22 cellular contexts compared by ENCODE assay signal in genomic region chr22:49920859-49921258, GRCh38. TPM values are rescaled to one million over a fixed set of nuclear protein-coding genes. Genes with fewer than 3 reads are reported as not detected.
DNase-seq lines count a peak whose midpoint lies in the region; ATAC-seq and TF ChIP-seq lines count a peak whose summit lies in the region.
"Had no signal": no experiment of that assay in that cellular context is flagged by ENCODE, and none has a peak within 500 bp of the region (broad histone marks: within the 10 kb centered on the region; RNA-seq: fewer than 3 reads in every experiment).

No MANE protein-coding gene starts in this region.

- no peak overlapping the region for H2BK5ac ChIP-seq in neuronal stem cell (ENCODE audit: low read length)

- no peak overlapping the region for H3K9ac ChIP-seq in neuronal stem cell (ENCODE audit: low read depth, low read length, poor library complexity)

- H3K4me3 Mint-ChIP-seq in activated CD4-positive, alpha-beta T cell treated with anti-CD3 and anti-CD28 coated beads, Interleukin-2, amount 10 ng/mL, durations not matched to agents 7 days and 5 days: peak overlapping the region; percentile 49
- peak overlapping the region; percentile 54 for H3K4me3 Mint-ChIP-seq in CD8-positive, alpha-beta T cell
- H3K4me3 Mint-ChIP-seq in effector memory CD8-positive, alpha-beta T cell: peak overlapping the region; percentile 8 to 49

- POLR2A ChIA-PET in activated CD4-positive, alpha-beta T cell treated with anti-CD3 and anti-CD28 coated beads, Interleukin-2, amount 10 ng/mL, durations not matched to agents 7 days and 5 days (lab: Charles Lee): no interaction called here
- POLR2A ChIA-PET in CD8-positive, alpha-beta T cell (lab: Charles Lee): no interaction called here

- H3K79me1 ChIP-seq in neuronal stem cell (ENCODE audit: low read depth, low read length): no peaks in the 10 kb centered on the region

- peak overlapping the region; percentile 90 for H4K91ac ChIP-seq in neuronal stem cell (ENCODE audit: low read depth, low read length, poor library complexity)

- no peaks in the 10 kb centered on the region for H3K9me3 Mint-ChIP-seq in activated CD4-positive, alpha-beta T cell treated with anti-CD3 and anti-CD28 coated beads, Interleukin-2, amount 10 ng/mL, durations not matched to agents 7 days and 5 days
- no peaks in the 10 kb centered on the region for H3K9me3 Mint-ChIP-seq in CD8-positive, alpha-beta T cell
- no peaks in the 10 kb centered on the region for H3K9me3 Mint-ChIP-seq in effector memory CD8-positive, alpha-beta T cell
- H3K9me3 Mint-ChIP-seq: activated naive CD8-positive, alpha-beta T cell treated with anti-CD3 and anti-CD28 coated beads, Interleukin-2, amount 50 U/mL, for 24 hours had no signal

- H3K14ac ChIP-seq in neuronal stem cell (ENCODE audit: low read length): no peak overlapping the region

- no peaks in the 10 kb centered on the region for H3K27me3 ChIP-seq in CD8-positive, alpha-beta T cell (ENCODE audit: insufficient read depth, low read length)
- H3K27me3 ChIP-seq in neuronal stem cell (ENCODE audit: control insufficient read depth in 3 of 3, insufficient read depth in 3 of 3, low read depth in 1 of 3, low read length in 3 of 3): no peaks in the 10 kb centered on the region
- H3K27me3 ChIP-seq: brain microvascular endothelial cell, esophagus squamous epithelium, gastroesophageal sphincter had no signal

- no peak for DNase-seq in activated CD4-positive, alpha-beta T cell treated with anti-CD3 and anti-CD28 coated beads, Interleukin-2, amount 10 ng/mL, durations not matched to agents 7 days and 5 days
- no peak for DNase-seq in activated CD4-positive, alpha-beta T cell treated with anti-CD3 and anti-CD28 coated beads, Interleukin-2, amount 50 U/mL, for 48 hours
- no peak for DNase-seq in CD8-positive, alpha-beta T cell
- DNase-seq in effector memory CD8-positive, alpha-beta T cell: no peak
- DNase-seq in neuronal stem cell (ENCODE audit: low spot score) (no peak), ecto neural progenitor cell (ENCODE audit: low spot score) (no peak)
- DNase-seq: activated naive CD8-positive, alpha-beta T cell treated with anti-CD3 and anti-CD28 coated beads, Interleukin-2, amount 50 U/mL, for 24 hours; brain microvascular endothelial cell; DMS 273 treated with DMSO at 0.1 percent for 48 hours; esophagus squamous epithelium; islet precursor cell; NCI-H1694; NCI-H2171 treated with DMSO at 0.1 percent for 48 hours; NCI-H524 treated with DMSO at 0.1 percent for 48 hours; nucleus accumbens; stimulated activated CD4-positive, alpha-beta T cell treated with anti-CD3 and anti-CD28 coated beads, Interleukin-4, amount 100 ng/mL, for 1 hour; stimulated activated naive CD8-positive, alpha-beta T cell treated with anti-CD3 and anti-CD28 coated beads, Interleukin-15, Interleukin-2, amounts not matched to agents 100 U/mL and 50 U/mL, for 24 hours had no signal

- no peak for TF ChIP-seq CTCF in CD8-positive, alpha-beta T cell (IDR thresholded peaks at IDR 0.05)

- no peak overlapping the region for H2AFZ ChIP-seq in neuronal stem cell (ENCODE audit: low read length)

- no peak overlapping the region for H3K27ac ChIP-seq in CD8-positive, alpha-beta T cell (ENCODE audit: low read depth, low read length)
- H3K27ac ChIP-seq in neuronal stem cell (replicated peaks; ENCODE audit: low read length): no peak overlapping the region
- H3K27ac ChIP-seq: A549, brain microvascular endothelial cell, esophagus squamous epithelium, gastroesophageal sphincter had no signal

- H3K4me1 Mint-ChIP-seq in activated CD4-positive, alpha-beta T cell treated with anti-CD3 and anti-CD28 coated beads, Interleukin-2, amount 10 ng/mL, durations not matched to agents 7 days and 5 days: peaks cover 43% of the 10 kb centered on the region
- peaks cover 36% of the 10 kb centered on the region for H3K4me1 Mint-ChIP-seq in CD8-positive, alpha-beta T cell (ENCODE audit: low read depth)
- H3K4me1 Mint-ChIP-seq in effector memory CD8-positive, alpha-beta T cell (ENCODE audit: low read depth in 2 of 2): peaks cover 20 to 29% of the 10 kb centered on the region in 2 donors

- no peak for ATAC-seq in CD8-positive, alpha-beta T cell
- ATAC-seq in effector memory CD8-positive, alpha-beta T cell (replicated peaks): no peak
- ATAC-seq in HG03378 (IDR thresholded peaks at IDR 0.05; ENCODE audit: unreplicated experiment) (no peak), GM21723 (IDR thresholded peaks at IDR 0.05; ENCODE audit: unreplicated experiment) (no peak)
- ATAC-seq: A549; activated naive CD8-positive, alpha-beta T cell treated with anti-CD3 and anti-CD28 coated beads, Interleukin-2, amount 50 U/mL, for 24 hours; gastroesophageal sphincter; Panc1; stimulated activated naive CD8-positive, alpha-beta T cell treated with anti-CD3 and anti-CD28 coated beads, Interleukin-15, Interleukin-2, amounts not matched to agents 100 U/mL and 50 U/mL, for 24 hours had no signal

- no peak overlapping the region for H4K8ac ChIP-seq in neuronal stem cell (ENCODE audit: low read depth, low read length)

- no peak overlapping the region for H2BK15ac ChIP-seq in neuronal stem cell (ENCODE audit: low read length)

- no peaks in the 10 kb centered on the region for H3K9me3 ChIP-seq in CD8-positive, alpha-beta T cell (ENCODE audit: low read length)
- H3K9me3 ChIP-seq in neuronal stem cell (replicated peaks in 1 of 2; ENCODE audit: control insufficient read depth in 2 of 2, insufficient read depth in 1 of 2, low read depth in 1 of 2, low read length in 2 of 2): peaks cover 0 to 3% of the 10 kb centered on the region in 2 donors
- H3K9me3 ChIP-seq: A549, esophagus squamous epithelium, gastroesophageal sphincter had no signal

- peaks cover 32% of the 10 kb centered on the region for H3K4me1 ChIP-seq in CD8-positive, alpha-beta T cell (ENCODE audit: insufficient read depth, low read length)
- H3K4me1 ChIP-seq in neuronal stem cell (ENCODE audit: control insufficient read depth in 2 of 2, insufficient read depth in 1 of 2, low read depth in 1 of 2, low read length in 2 of 2): peaks cover 10 to 11% of the 10 kb centered on the region in 2 donors

- H2BK12ac ChIP-seq in neuronal stem cell (ENCODE audit: low read length): no peak overlapping the region

- no peak overlapping the region for H3K4me2 ChIP-seq in neuronal stem cell (ENCODE audit: insufficient read depth, low read length, poor library complexity, severe bottlenecking)
- H3K4me2 ChIP-seq: A549 had no signal

- no peaks in the 10 kb centered on the region for H3K27me3 Mint-ChIP-seq in activated CD4-positive, alpha-beta T cell treated with anti-CD3 and anti-CD28 coated beads, Interleukin-2, amount 10 ng/mL, durations not matched to agents 7 days and 5 days
- no peaks in the 10 kb centered on the region for H3K27me3 Mint-ChIP-seq in CD8-positive, alpha-beta T cell (ENCODE audit: low read depth)
- H3K27me3 Mint-ChIP-seq in effector memory CD8-positive, alpha-beta T cell: no peaks in the 10 kb centered on the region
- H3K27me3 Mint-ChIP-seq: activated naive CD8-positive, alpha-beta T cell treated with anti-CD3 and anti-CD28 coated beads, Interleukin-2, amount 50 U/mL, for 24 hours had no signal

- intact Hi-C loops in CD8-positive, alpha-beta T cell (cut with DNase I, micrococcal nuclease): no loop called here

- CTCF ChIA-PET in activated CD4-positive, alpha-beta T cell treated with anti-CD3 and anti-CD28 coated beads, Interleukin-2, amount 10 ng/mL, durations not matched to agents 7 days and 5 days (lab: Charles Lee): interaction anchor here (1.9 kb wide), 1 partner anchor 39 kb away, joined by 4 read pairs; no protein-coding TSS in a partner anchor
- CTCF ChIA-PET in CD8-positive, alpha-beta T cell (lab: Charles Lee): no interaction called here

- no peak overlapping the region for H3K4me3 ChIP-seq in CD8-positive, alpha-beta T cell (ENCODE audit: low read depth, low read length)
- no peak overlapping the region for H3K4me3 ChIP-seq in neuronal stem cell (ENCODE audit: low read length in 2 of 2)
- H3K4me3 ChIP-seq: A549, esophagus squamous epithelium, gastroesophageal sphincter had no signal

- peaks cover 3% of the 10 kb centered on the region for H3K36me3 ChIP-seq in CD8-positive, alpha-beta T cell (ENCODE audit: insufficient read depth, low read length)
- peaks cover 18% of the 10 kb centered on the region in 2 donors for H3K36me3 ChIP-seq in neuronal stem cell (replicated peaks in 1 of 2; ENCODE audit: control insufficient read depth in 2 of 2, insufficient read depth in 2 of 2, low read length in 2 of 2)

- no peak overlapping the region for H3K4ac ChIP-seq in neuronal stem cell (ENCODE audit: low read length)

- peak overlapping the region; percentile 24 for H3K18ac ChIP-seq in neuronal stem cell (ENCODE audit: low read length)

- H2AK5ac ChIP-seq in neuronal stem cell (ENCODE audit: low read depth, low read length): no peak overlapping the region

- H3K36me3 Mint-ChIP-seq in activated CD4-positive, alpha-beta T cell treated with anti-CD3 and anti-CD28 coated beads, Interleukin-2, amount 10 ng/mL, durations not matched to agents 7 days and 5 days (ENCODE audit: low read depth): peaks cover 16% of the 10 kb centered on the region
- peaks cover 13% of the 10 kb centered on the region for H3K36me3 Mint-ChIP-seq in CD8-positive, alpha-beta T cell
- H3K36me3 Mint-ChIP-seq in effector memory CD8-positive, alpha-beta T cell (ENCODE audit: insufficient read depth): peaks cover 15% of the 10 kb centered on the region

- peak overlapping the region; percentile 37 for H3K23ac ChIP-seq in neuronal stem cell (ENCODE audit: low read depth, low read length, poor library complexity)

- no CpG with 5 or more reads among the region's 18 CpGs for WGBS in neuronal stem cell (ENCODE audit: extremely low coverage in 2 of 2, insufficient read length in 2 of 2, insufficient replicate concordance in 1 of 2), 2 donors

- no peak overlapping the region for H2BK120ac ChIP-seq in neuronal stem cell (ENCODE audit: low read depth, low read length)

- H3K27ac Mint-ChIP-seq in activated CD4-positive, alpha-beta T cell treated with anti-CD3 and anti-CD28 coated beads, Interleukin-2, amount 10 ng/mL, durations not matched to agents 7 days and 5 days: peak overlapping the region; percentile 7
- no peak overlapping the region for H3K27ac Mint-ChIP-seq in CD8-positive, alpha-beta T cell
- H3K27ac Mint-ChIP-seq in effector memory CD8-positive, alpha-beta T cell: no peak overlapping the region
- H3K27ac Mint-ChIP-seq: activated naive CD8-positive, alpha-beta T cell treated with anti-CD3 and anti-CD28 coated beads, Interleukin-2, amount 50 U/mL, for 24 hours had no signal

RNA-seq across cellular contexts. Expression of gene CRELD2, which starts 2.4 kb away (rescaled TPM):
- 10 to 100 TPM; 42.4 to 47.9 TPM for total RNA-seq in activated CD4-positive, alpha-beta T cell treated with anti-CD3 and anti-CD28 coated beads, Interleukin-2, amount 10 ng/mL, durations not matched to agents 7 days and 5 days
- 10 to 100 TPM; 26.3 to 28.1 TPM for total RNA-seq in CD8-positive, alpha-beta T cell
- 12.6 TPM for polyA plus RNA-seq in neuronal stem cell (2013, experiment 1 of 2)
- polyA plus RNA-seq in neuronal stem cell (2013, experiment 2 of 2): 12.2 TPM

RNA-seq across cellular contexts. Expression of gene ALG12, which starts 2.6 kb away (rescaled TPM):
- total RNA-seq in activated CD4-positive, alpha-beta T cell treated with anti-CD3 and anti-CD28 coated beads, Interleukin-2, amount 10 ng/mL, durations not matched to agents 7 days and 5 days: 10 to 100 TPM; 21.4 to 28.5 TPM
- total RNA-seq in CD8-positive, alpha-beta T cell: 10 to 100 TPM; 11.4 to 15.2 TPM
- 9.3 TPM for polyA plus RNA-seq in neuronal stem cell (2013, experiment 1 of 2)
- 9.1 TPM for polyA plus RNA-seq in neuronal stem cell (2013, experiment 2 of 2)

RNA-seq across cellular contexts. Expression of gene PIM3, which starts 39.7 kb away (rescaled TPM):
- total RNA-seq in activated CD4-positive, alpha-beta T cell treated with anti-CD3 and anti-CD28 coated beads, Interleukin-2, amount 10 ng/mL, durations not matched to agents 7 days and 5 days: 10 to 100 TPM; 39.7 to 44.7 TPM
- 100 to 1,000 TPM; 316 to 328 TPM for total RNA-seq in CD8-positive, alpha-beta T cell
- 38.0 TPM for polyA plus RNA-seq in neuronal stem cell (2013, experiment 1 of 2)
- polyA plus RNA-seq in neuronal stem cell (2013, experiment 2 of 2): 37.0 TPM

Comparison
In these comparisons a context has a peak if more than half of its experiments do, and no peak if none do; other contexts are left out.
1. RNA of gene PIM3, which starts 39.7 kb away (total RNA-seq): 316 to 328 TPM in CD8-positive, alpha-beta T cell; 39.7 to 44.7 TPM in activated CD4-positive, alpha-beta T cell treated with anti-CD3 and anti-CD28 coated beads, Interleukin-2, amount 10 ng/mL, durations not matched to agents 7 days and 5 days; every median in the first group is over 4 times any median in the second.
2. Peak in every context shown above with its lines, with median percentiles within 50 percentile points of each other: H3K4me3 Mint-ChIP-seq.